ENCODE assay signal across 1 cellular context in the genomic region with DNA sequence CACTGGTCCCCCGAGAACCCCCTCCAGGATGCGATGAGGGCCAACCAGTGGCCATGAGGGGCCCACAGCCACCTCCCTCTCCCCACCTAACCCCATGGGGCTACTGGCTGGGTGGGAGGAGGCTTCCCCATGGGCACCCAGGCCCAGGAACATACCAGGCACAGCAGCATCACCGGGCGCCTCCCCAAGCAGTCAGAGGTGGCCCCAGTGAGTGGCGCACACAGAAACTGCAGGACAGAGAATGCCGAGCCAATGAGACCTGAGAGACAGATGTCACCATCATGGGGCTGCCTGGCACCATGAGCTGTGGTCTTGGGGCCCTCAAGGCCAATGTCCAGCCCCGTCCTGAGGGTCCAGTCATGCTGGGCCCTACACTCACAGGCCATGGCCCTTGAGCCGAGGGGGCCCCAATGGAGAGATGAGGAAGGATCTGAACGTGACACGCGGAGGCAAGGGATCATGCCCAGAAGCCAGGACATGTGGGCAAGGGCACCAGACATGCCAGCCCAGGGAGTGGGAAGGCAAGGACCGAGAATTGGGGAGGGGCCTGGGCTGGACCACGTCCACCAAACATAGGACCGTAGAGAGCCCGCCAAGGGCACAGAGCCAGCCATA.
TF ChIP-seq lines count a peak whose summit lies in the region.

No MANE protein-coding gene starts in this region.

TF ChIP-seq in HepG2, 621 proteins besides CTCF, POLR2A, EP300 and RAD21 (continued from another document):
- TF ChIP-seq HNRNPL (IDR thresholded peaks at IDR 0.05; ENCODE audit: low read depth, low read length) (peak; percentile 43; the same call in 1 of the 2 replicates), ATF7 (IDR thresholded peaks at IDR 0.05) (no peak), ATF7 (CRISPR knock-in tag; IDR thresholded peaks at IDR 0.05) (0 out of 2 replicates have a peak, but pooled peaks have one; percentile 20), ZNF776 (CRISPR knock-in tag; IDR thresholded peaks at IDR 0.05) (0 out of 2 replicates have a peak, but pooled peaks have one; percentile 15), YEATS4 (CRISPR knock-in tag; IDR thresholded peaks at IDR 0.05; ENCODE audit: borderline replicate concordance) (no peak)
TF ChIP-seq in HepG2: peak in this region for 4.
